Comparison of ENCODE assay signal across 9 cellular contexts in the genomic region with DNA sequence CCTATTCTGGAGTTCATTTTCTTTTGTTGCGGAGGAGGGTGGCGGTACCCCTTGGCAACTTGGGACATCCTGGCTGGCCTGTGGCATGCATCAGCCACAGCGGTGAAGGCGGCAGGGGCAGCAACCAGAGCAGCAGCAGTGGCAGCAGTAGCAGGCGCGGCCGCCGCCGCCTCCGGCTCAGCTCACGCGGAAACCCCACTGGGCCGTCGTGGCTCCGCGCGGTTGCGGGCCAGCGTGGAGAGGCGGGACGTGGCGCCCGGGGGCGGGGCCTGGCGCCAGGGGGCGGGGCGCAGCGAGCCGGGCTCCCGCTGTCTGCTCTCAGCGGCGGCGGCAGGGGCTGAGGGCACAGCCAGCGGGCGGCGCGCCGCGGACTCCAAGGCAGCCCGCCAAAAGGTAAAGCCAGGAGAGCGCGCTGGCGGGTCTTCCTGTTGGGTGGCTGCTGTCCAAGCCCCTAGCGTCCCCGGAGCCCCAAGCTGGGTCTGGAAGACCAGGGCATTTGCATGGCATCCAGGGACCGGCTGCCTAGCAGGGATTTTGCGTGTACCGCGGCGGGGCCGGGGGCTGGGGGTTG.
A peak's percentile ranks its signal among the peaks of the same experiment; 100 is the strongest.
DNase-seq lines count a peak whose midpoint lies in the region; ATAC-seq and TF ChIP-seq lines count a peak whose summit lies in the region.
"Had no signal": no experiment of that assay in that cellular context is flagged by ENCODE, and none has a peak within 500 bp of the region (broad histone marks: within the 10 kb centered on the region; RNA-seq: fewer than 3 reads in every experiment).

No MANE protein-coding gene starts in this region.

- intact Hi-C loops in dorsolateral prefrontal cortex (cut with DNase I) (no loop called here), mucosa of descending colon (cut with DNase I, micrococcal nuclease) (no loop called here)

- TF ChIP-seq CTCF in dorsolateral prefrontal cortex (IDR thresholded peaks at IDR 0.05 in 54 of 56, conservative IDR thresholded peaks at IDR 0.05 in 2 of 56; ENCODE audit: low read depth in 1 of 56, partially characterized antibody in 56 of 56) = peak in 5 of 56 donors; percentile 6 to 38 (median 11)
- TF ChIP-seq CTCF in mucosa of descending colon (IDR thresholded peaks at IDR 0.05) = no peak

- H3K4me1 ChIP-seq in mucosa of descending colon (ENCODE audit: low read depth) = peaks cover 7% of the 10 kb centered on the region

- peak; percentile 93 for DNase-seq in D341Med (ENCODE audit: low spot score)
- peak; percentile 26 for DNase-seq in NCI-H1105 (lab: John Stamatoyannopoulos, UW)
- DNase-seq in dorsolateral prefrontal cortex = peak in 9 of 10 donors; percentile 11 to 80 (median 34)
- peak in 2 of 3 donors; percentile 23 to 63 for DNase-seq in mucosa of descending colon
- no peak for DNase-seq in central memory CD4-positive, alpha-beta T cell
- no peak for DNase-seq in middle frontal gyrus (ENCODE audit: extremely low spot score, low spot score)
- no peak for DNase-seq in activated naive CD4-positive, alpha-beta T cell (lab: John Stamatoyannopoulos, UW)
- DNase-seq in SIG-M5 treated with dmso at 0.1 percent for 504 hours (lab: John Stamatoyannopoulos, UW; ENCODE audit: unreplicated experiment) = no peak
- DNase-seq: activated naive CD8-positive, alpha-beta T cell treated with anti-CD3 and anti-CD28 coated beads, Interleukin-2, amount 10 ng/mL, durations not matched to agents 7 days and 5 days had no signal

- H3K4me3 ChIP-seq in dorsolateral prefrontal cortex (peak overlapping the region; percentile 38 to 80 (median 66)), mucosa of descending colon (no peak overlapping the region)

- ATAC-seq in mucosa of descending colon = peak; percentile 87

- H3K9me3 ChIP-seq in mucosa of descending colon = no peaks in the 10 kb centered on the region

- H3K27me3 ChIP-seq in dorsolateral prefrontal cortex = peaks cover 0 to 9% (median 0%) of the 10 kb centered on the region in 45 donors

- H3K36me3 ChIP-seq in mucosa of descending colon (ENCODE audit: low read depth) = no peaks in the 10 kb centered on the region

- peak overlapping the region in 1 of 59 donors; percentile 16 for H3K27ac ChIP-seq in dorsolateral prefrontal cortex

Comparison
In these comparisons a context has a peak if more than half of its experiments do, and no peak if none do; other contexts are left out.
1. DNase-seq: peak in D341Med (single experiment), NCI-H1105 (single experiment), dorsolateral prefrontal cortex (9 of 10) and mucosa of descending colon (2 of 3); none in central memory CD4-positive, alpha-beta T cell (single experiment), middle frontal gyrus (single experiment), activated naive CD4-positive, alpha-beta T cell (0 of 4) and SIG-M5 treated with dmso at 0.1 percent for 504 hours (single experiment).